Comparison of ENCODE assay signal across 16 cellular contexts in genomic region chr10:52466464-52466863, GRCh38.
DNase-seq lines count a peak whose midpoint lies in the region; ATAC-seq, FAIRE-seq and TF ChIP-seq lines count a peak whose summit lies in the region.
"Had no signal": no experiment of that assay in that cellular context is flagged by ENCODE, and none has a peak within 500 bp of the region (broad histone marks: within the 10 kb centered on the region; RNA-seq: fewer than 3 reads in every experiment).

No MANE protein-coding gene starts in this region.

- no peak overlapping the region for H3K4me3 Mint-ChIP-seq in astrocyte (ENCODE audit: unreplicated experiment)
- no peak overlapping the region for H3K4me3 Mint-ChIP-seq in activated T-helper 1 cell treated with anti-CD3 and anti-CD28 coated beads, Interleukin-12 subunit alpha, Interleukin-12 subunit beta, Interleukin-2, Interleukin-4 antibody, amounts not matched to agents 30 ng/mL and 10 ng/mL and 1 ng/mL, durations not matched to agents 14 hours and 24 hours and 36 hours
- H3K4me3 Mint-ChIP-seq: WTC11 had no signal

- TF ChIP-seq CTCF in heart left ventricle (IDR thresholded peaks at IDR 0.05): no peak
- no peak for TF ChIP-seq CTCF in astrocyte (IDR thresholded peaks at IDR 0.05; ENCODE audit: insufficient read depth, low read depth, low read length)

- TF ChIP-seq POLR2A in heart left ventricle (IDR thresholded peaks at IDR 0.05): no peak

- intact Hi-C loops in Right ventricle myocardium inferior (cut with DNase I): no loop called here
- intact Hi-C loops in heart left ventricle (cut with DNase I): no loop called here
- intact Hi-C loops in activated T-helper 1 cell treated with anti-CD3 and anti-CD28 coated beads, Interleukin-12 subunit alpha, Interleukin-12 subunit beta, Interleukin-2, Interleukin-4 antibody, amounts not matched to agents 30 ng/mL and 10 ng/mL and 1 ng/mL, durations not matched to agents 14 hours and 24 hours and 36 hours (cut with micrococcal nuclease): no loop called here

- peak overlapping the region; percentile 59 for H2AFZ ChIP-seq in astrocyte (ENCODE audit: low read depth, low read length)

- H3K9ac ChIP-seq in astrocyte (ENCODE audit: low read length) (no peak overlapping the region), skeletal muscle satellite cell (ENCODE audit: low read depth, low read length) (peak overlapping the region; percentile 8)

- H3K36me3 Mint-ChIP-seq in astrocyte (ENCODE audit: low read depth, unreplicated experiment): no peaks in the 10 kb centered on the region
- no peaks in the 10 kb centered on the region for H3K36me3 Mint-ChIP-seq in activated T-helper 1 cell treated with anti-CD3 and anti-CD28 coated beads, Interleukin-12 subunit alpha, Interleukin-12 subunit beta, Interleukin-2, Interleukin-4 antibody, amounts not matched to agents 30 ng/mL and 10 ng/mL and 1 ng/mL, durations not matched to agents 14 hours and 24 hours and 36 hours (ENCODE audit: low read depth)
- H3K36me3 Mint-ChIP-seq: WTC11 had no signal

- DNase-seq in Right ventricle myocardium inferior (ENCODE audit: missing footprints) (peak; percentile 17), heart left ventricle (no peak), astrocyte (ENCODE audit: low read depth) (no peak), T-helper 1 cell (no peak), DMS114 treated with DMSO at 0.1 percent for 48 hours (lab: John Stamatoyannopoulos, UW; ENCODE audit: unreplicated experiment) (no peak)
- DNase-seq in activated T-helper 1 cell treated with anti-CD3 and anti-CD28 coated beads, Interleukin-12 subunit alpha, Interleukin-12 subunit beta, Interleukin-2, Interleukin-4 antibody, amounts not matched to agents 30 ng/mL and 10 ng/mL and 1 ng/mL, durations not matched to agents 14 hours and 24 hours and 36 hours (ENCODE audit: low spot score): no peak
- DNase-seq: activated CD8-positive, alpha-beta memory T cell treated with anti-CD3 and anti-CD28 coated beads, Interleukin-2, amount 50 U/mL, for 48 hours; adrenal gland; dorsolateral prefrontal cortex; kidney glomerular epithelial cell; NCI-H1092 treated with DMSO at 0.1 percent for 48 hours; upper lobe of left lung had no signal

- no peaks in the 10 kb centered on the region for H4K20me1 ChIP-seq in astrocyte (ENCODE audit: insufficient read depth, low read length)

- H3K4me3 ChIP-seq in heart left ventricle: no peak overlapping the region
- H3K4me3 ChIP-seq in astrocyte (ENCODE audit: insufficient read depth, low read depth, low read length): no peak overlapping the region
- no peak overlapping the region for H3K4me3 ChIP-seq in skeletal muscle satellite cell (ENCODE audit: low read length)
- H3K4me3 ChIP-seq: adrenal gland, dorsolateral prefrontal cortex, gastroesophageal sphincter, upper lobe of left lung had no signal

- H3K27me3 Mint-ChIP-seq in astrocyte (ENCODE audit: low read depth, unreplicated experiment): no peaks in the 10 kb centered on the region
- no peaks in the 10 kb centered on the region for H3K27me3 Mint-ChIP-seq in activated T-helper 1 cell treated with anti-CD3 and anti-CD28 coated beads, Interleukin-12 subunit alpha, Interleukin-12 subunit beta, Interleukin-2, Interleukin-4 antibody, amounts not matched to agents 30 ng/mL and 10 ng/mL and 1 ng/mL, durations not matched to agents 14 hours and 24 hours and 36 hours (ENCODE audit: insufficient read depth)

- no peaks in the 10 kb centered on the region for H3K27me3 ChIP-seq in heart left ventricle
- no peaks in the 10 kb centered on the region for H3K27me3 ChIP-seq in astrocyte (ENCODE audit: insufficient read depth, low read length)
- no peaks in the 10 kb centered on the region for H3K27me3 ChIP-seq in skeletal muscle satellite cell (ENCODE audit: control insufficient read depth, insufficient read depth, low read length)
- H3K27me3 ChIP-seq: adrenal gland, gastroesophageal sphincter, upper lobe of left lung had no signal

- H3K4me1 ChIP-seq in heart left ventricle: no peaks in the 10 kb centered on the region
- no peaks in the 10 kb centered on the region for H3K4me1 ChIP-seq in astrocyte (ENCODE audit: insufficient read depth, low read length)
- peaks cover 26% of the 10 kb centered on the region for H3K4me1 ChIP-seq in skeletal muscle satellite cell (ENCODE audit: control insufficient read depth, insufficient read depth, low read length)
- H3K4me1 ChIP-seq: adrenal gland, gastroesophageal sphincter, upper lobe of left lung had no signal

- WGBS in heart left ventricle, 4 donors: 40 to 50% (median 44%) methylated on average over 5 of the region's 5 CpGs

- H3K4me1 Mint-ChIP-seq in astrocyte (ENCODE audit: low read depth, unreplicated experiment): no peaks in the 10 kb centered on the region
- H3K4me1 Mint-ChIP-seq in activated T-helper 1 cell treated with anti-CD3 and anti-CD28 coated beads, Interleukin-12 subunit alpha, Interleukin-12 subunit beta, Interleukin-2, Interleukin-4 antibody, amounts not matched to agents 30 ng/mL and 10 ng/mL and 1 ng/mL, durations not matched to agents 14 hours and 24 hours and 36 hours (ENCODE audit: low read depth): no peaks in the 10 kb centered on the region

- no peaks in the 10 kb centered on the region for H3K9me3 Mint-ChIP-seq in astrocyte (ENCODE audit: unreplicated experiment)
- H3K9me3 Mint-ChIP-seq in activated T-helper 1 cell treated with anti-CD3 and anti-CD28 coated beads, Interleukin-12 subunit alpha, Interleukin-12 subunit beta, Interleukin-2, Interleukin-4 antibody, amounts not matched to agents 30 ng/mL and 10 ng/mL and 1 ng/mL, durations not matched to agents 14 hours and 24 hours and 36 hours: no peaks in the 10 kb centered on the region
- H3K9me3 Mint-ChIP-seq: WTC11 had no signal

- H3K36me3 ChIP-seq in heart left ventricle (no peaks in the 10 kb centered on the region), astrocyte (ENCODE audit: insufficient read depth, low read length) (no peaks in the 10 kb centered on the region), skeletal muscle satellite cell (ENCODE audit: insufficient read depth, low read length) (no peaks in the 10 kb centered on the region)
- H3K36me3 ChIP-seq: adrenal gland, gastroesophageal sphincter, upper lobe of left lung had no signal

- no peak overlapping the region for H3K4me2 ChIP-seq in astrocyte (ENCODE audit: low read length)
- H3K4me2 ChIP-seq in skeletal muscle satellite cell (ENCODE audit: low read length): no peak overlapping the region

- H3K27ac ChIP-seq in heart left ventricle: no peak overlapping the region
- H3K27ac ChIP-seq in astrocyte (ENCODE audit: low read depth, low read length): no peak overlapping the region
- H3K27ac ChIP-seq: adrenal gland, dorsolateral prefrontal cortex, gastroesophageal sphincter, upper lobe of left lung had no signal

- FAIRE-seq in astrocyte (lab: Jason Lieb, UNC): peak; percentile 43

- H3K79me2 ChIP-seq in astrocyte (ENCODE audit: insufficient read depth, low read length): no peaks in the 10 kb centered on the region

- H3K9me3 ChIP-seq in heart left ventricle (no peaks in the 10 kb centered on the region), astrocyte (ENCODE audit: insufficient read depth, low read depth, low read length) (no peaks in the 10 kb centered on the region), skeletal muscle satellite cell (replicated peaks; ENCODE audit: low read length) (no peaks in the 10 kb centered on the region)
- H3K9me3 ChIP-seq: adrenal gland, gastroesophageal sphincter, upper lobe of left lung had no signal

- H3K27ac Mint-ChIP-seq in astrocyte (ENCODE audit: unreplicated experiment): no peak overlapping the region
- H3K27ac Mint-ChIP-seq in activated T-helper 1 cell treated with anti-CD3 and anti-CD28 coated beads, Interleukin-12 subunit alpha, Interleukin-12 subunit beta, Interleukin-2, Interleukin-4 antibody, amounts not matched to agents 30 ng/mL and 10 ng/mL and 1 ng/mL, durations not matched to agents 14 hours and 24 hours and 36 hours: no peak overlapping the region
- H3K27ac Mint-ChIP-seq: WTC11 had no signal

- ATAC-seq in Right ventricle myocardium inferior (peak; percentile 62), heart left ventricle (no peak), HG02623 (IDR thresholded peaks at IDR 0.05; ENCODE audit: unreplicated experiment) (peak; percentile 36)
- ATAC-seq: gastroesophageal sphincter, WTC11 had no signal

Comparison
In these comparisons a context has a peak if more than half of its experiments do, and no peak if none do; other contexts are left out.
1. ATAC-seq: peak in Right ventricle myocardium inferior (single experiment) and HG02623 (single experiment); none in heart left ventricle (0 of 4).